8 cellular contexts compared by ENCODE assay signal in genomic region chr1:64745986-64746940, GRCh38. TPM values are rescaled to one million over a fixed set of nuclear protein-coding genes. Genes with fewer than 3 reads are reported as not detected.
DNase-seq lines count a peak whose midpoint lies in the region; ATAC-seq and TF ChIP-seq lines count a peak whose summit lies in the region.

No MANE protein-coding gene starts in this region.

- H3K27me3 ChIP-seq in body of pancreas (no peaks in the 10 kb centered on the region), suprapubic skin (no peaks in the 10 kb centered on the region), foreskin keratinocyte (no peaks in the 10 kb centered on the region)

- TF ChIP-seq POLR2A in body of pancreas (IDR thresholded peaks at IDR 0.05) (no peak), suprapubic skin (IDR thresholded peaks at IDR 0.05) (no peak)

- DNase-seq in DMS53 (lab: John Stamatoyannopoulos, UW), result peak; percentile 38
- DNase-seq in MV-4-11 (lab: John Stamatoyannopoulos, UW), result peak; percentile 1
- DNase-seq in body of pancreas, result no peak
- peak; percentile 57 for DNase-seq in left kidney (ENCODE audit: low read depth, low spot score)
- no peak for DNase-seq in suprapubic skin (ENCODE audit: low spot score in 2 of 2)
- DNase-seq in foreskin keratinocyte, result no peak
- no peak for DNase-seq in stimulated activated CD4-positive, alpha-beta T cell treated with anti-CD3 and anti-CD28 coated beads, Interleukin-12 subunit alpha, Interleukin-12 subunit beta, amount 100 ng/mL, for 4 hours

- H3K27ac ChIP-seq in body of pancreas, result peak overlapping the region; percentile 35 to 90 (median 84)
- peak overlapping the region; percentile 85 for H3K27ac ChIP-seq in suprapubic skin
- H3K27ac ChIP-seq in foreskin keratinocyte, result no peak overlapping the region

- no peaks in the 10 kb centered on the region for H3K36me3 ChIP-seq in body of pancreas (replicated peaks in 1 of 2; ENCODE audit: insufficient read depth in 1 of 2, low read depth in 2 of 2)
- no peaks in the 10 kb centered on the region for H3K36me3 ChIP-seq in suprapubic skin

- H3K4me3 ChIP-seq in body of pancreas (peak overlapping the region in 1 of 2 donors; percentile 92), suprapubic skin (peak overlapping the region; percentile 89)

- H3K4me1 ChIP-seq in body of pancreas (peaks cover 16% of the 10 kb centered on the region), suprapubic skin (peaks cover 21% of the 10 kb centered on the region), foreskin keratinocyte (no peaks in the 10 kb centered on the region)

- intact Hi-C loops in body of pancreas (cut with DNase I), result no loop called here

- no peak for TF ChIP-seq CTCF in body of pancreas (IDR thresholded peaks at IDR 0.05)
- no peak for TF ChIP-seq CTCF in suprapubic skin (IDR thresholded peaks at IDR 0.05)
- TF ChIP-seq CTCF in foreskin keratinocyte (conservative IDR thresholded peaks at IDR 0.05), result no peak

- no peaks in the 10 kb centered on the region for H3K9me3 ChIP-seq in body of pancreas
- no peaks in the 10 kb centered on the region for H3K9me3 ChIP-seq in suprapubic skin

- ATAC-seq in body of pancreas, result no peak
- no peak for ATAC-seq in foreskin keratinocyte
- ATAC-seq in GM19397 (IDR thresholded peaks at IDR 0.05; ENCODE audit: unreplicated experiment), result no peak

- no peak for TF ChIP-seq EP300 in suprapubic skin (IDR thresholded peaks at IDR 0.05)

- WGBS in body of pancreas, 2 donors, result 23 to 26% methylated on average over 8 of the region's 8 CpGs
- WGBS in suprapubic skin, result 41% methylated on average over 8 of the region's 8 CpGs

RNA-seq across cellular contexts. Expression of gene RAVER2, which starts 1.4 kb away (rescaled TPM):
- total RNA-seq in body of pancreas, result 1 to 10 TPM; 6.9 to 8.8 TPM
- 10 to 100 TPM in 3 of 4 donors, 1 to 10 TPM in 1; 7.9 to 15.7 (median 13.6) TPM for total RNA-seq in suprapubic skin
- 8.4 and 10.5 TPM in 2 replicates for total RNA-seq in foreskin keratinocyte
- polyA plus RNA-seq in foreskin keratinocyte, result 2.7 and 4.3 TPM in 2 replicates

Comparison
In these comparisons a context has a peak if more than half of its experiments do, and no peak if none do; other contexts are left out.
1. DNase-seq: peak in DMS53 (single experiment), MV-4-11 (single experiment) and left kidney (single experiment); none in body of pancreas (0 of 4), suprapubic skin (0 of 2), foreskin keratinocyte (0 of 2) and stimulated activated CD4-positive, alpha-beta T cell treated with anti-CD3 and anti-CD28 coated beads, Interleukin-12 subunit alpha, Interleukin-12 subunit beta, amount 100 ng/mL, for 4 hours (single experiment).